ENCODE assay signal across 8 cellular contexts in genomic region chr4:110287130-110287529, GRCh38.
A peak's percentile ranks its signal among the peaks of the same experiment; 100 is the strongest.
DNase-seq lines count a peak whose midpoint lies in the region; ATAC-seq and TF ChIP-seq lines count a peak whose summit lies in the region.

No MANE protein-coding gene starts in this region.

- peaks cover 6% of the 10 kb centered on the region for H3K4me1 Mint-ChIP-seq in activated naive CD8-positive, alpha-beta T cell treated with anti-CD3 and anti-CD28 coated beads, Interleukin-2, amount 50 U/mL, for 24 hours
- peaks cover 6% of the 10 kb centered on the region for H3K4me1 Mint-ChIP-seq in chondrocyte (ENCODE audit: low read depth)

- DNase-seq in DMS53 treated with DMSO at 0.1 percent for 48 hours (lab: John Stamatoyannopoulos, UW; ENCODE audit: unreplicated experiment) (peak; percentile 37), stromal cell of bone marrow (ENCODE audit: low read depth) (peak; percentile 81), kidney glomerular epithelial cell (lab: John Stamatoyannopoulos, UW) (no peak), chondrocyte (ENCODE audit: low spot score) (no peak), NCI-H2227 (lab: John Stamatoyannopoulos, UW; ENCODE audit: unreplicated experiment) (no peak)
- DNase-seq in activated naive CD8-positive, alpha-beta T cell treated with anti-CD3 and anti-CD28 coated beads, Interleukin-2, amount 50 U/mL, for 24 hours: no peak

- no peaks in the 10 kb centered on the region for H3K36me3 Mint-ChIP-seq in activated naive CD8-positive, alpha-beta T cell treated with anti-CD3 and anti-CD28 coated beads, Interleukin-2, amount 50 U/mL, for 24 hours (ENCODE audit: low read depth)
- no peaks in the 10 kb centered on the region for H3K36me3 Mint-ChIP-seq in chondrocyte (ENCODE audit: low read depth)

- ATAC-seq in GM19395 (IDR thresholded peaks at IDR 0.05; ENCODE audit: unreplicated experiment): peak; percentile 100
- ATAC-seq in HG03175 (IDR thresholded peaks at IDR 0.05; ENCODE audit: unreplicated experiment): peak; percentile 100
- ATAC-seq in activated naive CD8-positive, alpha-beta T cell treated with anti-CD3 and anti-CD28 coated beads, Interleukin-2, amount 50 U/mL, for 24 hours: peak; percentile 84

- no peak for TF ChIP-seq CTCF in chondrocyte (IDR thresholded peaks at IDR 0.05)

- peaks cover 7% of the 10 kb centered on the region for H3K27me3 Mint-ChIP-seq in activated naive CD8-positive, alpha-beta T cell treated with anti-CD3 and anti-CD28 coated beads, Interleukin-2, amount 50 U/mL, for 24 hours
- peaks cover 3% of the 10 kb centered on the region for H3K27me3 Mint-ChIP-seq in chondrocyte (ENCODE audit: low read depth)

- H3K27ac Mint-ChIP-seq in activated naive CD8-positive, alpha-beta T cell treated with anti-CD3 and anti-CD28 coated beads, Interleukin-2, amount 50 U/mL, for 24 hours: no peak overlapping the region
- no peak overlapping the region for H3K27ac Mint-ChIP-seq in chondrocyte (ENCODE audit: unreplicated experiment)

- no peaks in the 10 kb centered on the region for H3K9me3 Mint-ChIP-seq in activated naive CD8-positive, alpha-beta T cell treated with anti-CD3 and anti-CD28 coated beads, Interleukin-2, amount 50 U/mL, for 24 hours
- no peaks in the 10 kb centered on the region for H3K9me3 Mint-ChIP-seq in chondrocyte (ENCODE audit: low read depth)

- H3K4me3 Mint-ChIP-seq in activated naive CD8-positive, alpha-beta T cell treated with anti-CD3 and anti-CD28 coated beads, Interleukin-2, amount 50 U/mL, for 24 hours: no peak overlapping the region
- H3K4me3 Mint-ChIP-seq in chondrocyte (ENCODE audit: unreplicated experiment): no peak overlapping the region

Comparison
In these comparisons a context has a peak if more than half of its experiments do, and no peak if none do; other contexts are left out.
1. DNase-seq: peak in DMS53 treated with DMSO at 0.1 percent for 48 hours (single experiment) and stromal cell of bone marrow (single experiment); none in activated naive CD8-positive, alpha-beta T cell treated with anti-CD3 and anti-CD28 coated beads, Interleukin-2, amount 50 U/mL, for 24 hours (single experiment), kidney glomerular epithelial cell (single experiment), chondrocyte (single experiment) and NCI-H2227 (single experiment).
2. Peak in every context shown above with its lines, with median percentiles within 50 percentile points of each other: ATAC-seq.